ENCODE assay signal across 19 cellular contexts in the genomic region with DNA sequence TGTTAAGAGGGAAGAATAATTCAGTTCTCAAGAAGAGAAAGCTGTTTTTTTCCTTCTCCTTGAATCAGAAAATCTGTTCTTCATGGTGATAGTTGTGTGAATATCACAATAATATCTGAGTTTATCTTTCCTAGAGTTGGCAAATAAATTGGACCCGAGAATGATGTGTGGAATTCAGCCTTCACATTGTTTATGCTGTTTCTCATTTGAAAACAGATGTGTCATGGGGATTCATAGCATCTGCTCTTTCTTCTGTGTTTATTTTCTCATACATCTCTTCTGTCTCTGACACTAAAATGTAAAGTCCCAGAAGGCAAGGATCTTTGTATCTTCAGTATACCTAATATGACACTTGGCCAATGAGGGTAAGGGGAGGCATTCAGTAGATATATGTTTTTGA.
DNase-seq lines count a peak whose midpoint lies in the region; ATAC-seq, FAIRE-seq and TF ChIP-seq lines count a peak whose summit lies in the region.
"Had no signal": no experiment of that assay in that cellular context is flagged by ENCODE, and none has a peak within 500 bp of the region (broad histone marks: within the 10 kb centered on the region; RNA-seq: fewer than 3 reads in every experiment).

No MANE protein-coding gene starts in this region.

- no peak overlapping the region for H3K9ac ChIP-seq in HCT116 (ENCODE audit: low read length)
- no peak overlapping the region for H3K9ac ChIP-seq in mammary epithelial cell (ENCODE audit: insufficient read depth, low read length)
- H3K9ac ChIP-seq in neuronal stem cell (ENCODE audit: low read depth, low read length, poor library complexity) = no peak overlapping the region

- no peak overlapping the region for H3K18ac ChIP-seq in neuronal stem cell (ENCODE audit: low read length)

- H3K4me3 Mint-ChIP-seq in activated CD4-positive, alpha-beta memory T cell treated with anti-CD3 and anti-CD28 coated beads for 36 hours = no peak overlapping the region
- H3K4me3 Mint-ChIP-seq: naive thymus-derived CD4-positive, alpha-beta T cell; stimulated activated naive CD8-positive, alpha-beta T cell treated with anti-CD3 and anti-CD28 coated beads, Interleukin-15, Interleukin-2, amounts not matched to agents 100 ng/mL and 50 ng/mL, for 24 hours; type B pancreatic cell had no signal

- H3K4me1 Mint-ChIP-seq in activated CD4-positive, alpha-beta memory T cell treated with anti-CD3 and anti-CD28 coated beads for 36 hours (ENCODE audit: low read depth) = peaks cover 12% of the 10 kb centered on the region

- H2BK12ac ChIP-seq in neuronal stem cell (ENCODE audit: low read length) = no peak overlapping the region

- H2AFZ ChIP-seq in HCT116 (ENCODE audit: low read depth, low read length, poor library complexity, severe bottlenecking) (no peak overlapping the region), mammary epithelial cell (ENCODE audit: low read depth, low read length) (no peak overlapping the region), neuronal stem cell (ENCODE audit: low read length) (no peak overlapping the region)

- H3K9me3 ChIP-seq in A549 (peaks cover 8% of the 10 kb centered on the region; the same call in 2 of the 3 replicates), HCT116 (ENCODE audit: control insufficient read depth in 1 of 2, insufficient read depth in 1 of 2, low read depth in 1 of 2, low read length in 2 of 2) (no peaks in the 10 kb centered on the region), mammary epithelial cell (replicated peaks; ENCODE audit: insufficient read depth, low read length) (no peaks in the 10 kb centered on the region), small intestine (ENCODE audit: control insufficient read depth, low read depth) (no peaks in the 10 kb centered on the region), upper lobe of left lung (no peaks in the 10 kb centered on the region), neuronal stem cell (replicated peaks in 1 of 2; ENCODE audit: control insufficient read depth in 2 of 2, insufficient read depth in 1 of 2, low read depth in 1 of 2, low read length in 2 of 2) (no peaks in the 10 kb centered on the region)
- H3K9me3 ChIP-seq: left lung had no signal

- no peak overlapping the region for H3K4ac ChIP-seq in neuronal stem cell (ENCODE audit: low read length)

- no peak for ATAC-seq in A549
- ATAC-seq in HCT116 = no peak
- ATAC-seq in foreskin keratinocyte = no peak
- ATAC-seq in upper lobe of left lung (ENCODE audit: low FRiP score in 2 of 2) = no peak
- ATAC-seq: K562; left lung; naive thymus-derived CD4-positive, alpha-beta T cell had no signal

- H3K4me3 ChIP-seq in A549 = no peak overlapping the region
- H3K4me3 ChIP-seq in HCT116 (replicated peaks in 1 of 2; ENCODE audit: low read depth in 1 of 2, low read length in 2 of 2) = no peak overlapping the region
- no peak overlapping the region for H3K4me3 ChIP-seq in mammary epithelial cell (replicated peaks in 1 of 3; ENCODE audit: insufficient read depth in 1 of 3, low read depth in 2 of 3, low read length in 3 of 3)
- no peak overlapping the region for H3K4me3 ChIP-seq in small intestine (ENCODE audit: low read depth in 1 of 2, low read length in 2 of 2)
- no peak overlapping the region for H3K4me3 ChIP-seq in upper lobe of left lung
- H3K4me3 ChIP-seq in neuronal stem cell (ENCODE audit: low read length in 2 of 2) = no peak overlapping the region
- H3K4me3 ChIP-seq: dorsolateral prefrontal cortex, K562, left lung had no signal

- dilution Hi-C loops in mammary epithelial cell (cut with HindIII; ENCODE audit: low sequenced_read_pairs) = loop anchor here (10.0 kb wide), 2 partner anchors 203 to 257 kb away; no protein-coding TSS in a partner anchor

- POLR2A ChIA-PET in A549 (lab: Yijun Ruan, JAX) (no interaction called here), HCT116 (lab: Charles Lee) (no interaction called here)
- POLR2A ChIA-PET in activated CD4-positive, alpha-beta memory T cell treated with anti-CD3 and anti-CD28 coated beads for 36 hours (lab: Charles Lee) = no interaction called here

- H3K79me2 ChIP-seq in HCT116 (ENCODE audit: insufficient read depth, low read length) (no peaks in the 10 kb centered on the region), mammary epithelial cell (ENCODE audit: insufficient read depth, low read length) (no peaks in the 10 kb centered on the region)

- H4K8ac ChIP-seq in neuronal stem cell (ENCODE audit: low read depth, low read length) = no peak overlapping the region

- TF ChIP-seq POLR2A in A549 (IDR thresholded peaks at IDR 0.05; ENCODE audit: low read length) = no peak
- TF ChIP-seq POLR2A in HCT116 (IDR thresholded peaks at IDR 0.05; ENCODE audit: borderline replicate concordance, extremely low read depth, insufficient read depth, insufficient read length) = no peak
- TF ChIP-seq POLR2A in upper lobe of left lung (IDR thresholded peaks at IDR 0.05) = no peak

- TF ChIP-seq RAD21 in A549 (conservative IDR thresholded peaks at IDR 0.05 in 1 of 2, IDR thresholded peaks at IDR 0.05 in 1 of 2) (no peak), HCT116 (IDR thresholded peaks at IDR 0.05; ENCODE audit: low read depth) (no peak)

- WGBS in A549 (ENCODE audit: missing lambda C conversion rate) = 12% methylated on average over 1 of the region's 1 CpG
- WGBS in mammary epithelial cell (ENCODE audit: low coverage, missing lambda C conversion rate) = 75% methylated on average over 1 of the region's 1 CpG
- WGBS in small intestine, 3 donors = 67 to 85% (median 83%) methylated on average over 1 of the region's 1 CpG
- 56 to 68% methylated on average over 1 of the region's 1 CpG for WGBS in upper lobe of left lung, 2 donors
- no CpG with 5 or more reads among the region's 1 CpG for WGBS in neuronal stem cell (ENCODE audit: extremely low coverage in 2 of 2, insufficient read length in 2 of 2, insufficient replicate concordance in 1 of 2), 2 donors

- no peak overlapping the region for H2AK5ac ChIP-seq in neuronal stem cell (ENCODE audit: low read depth, low read length)

- no TSS peak for BruUV-seq in HCT116 (replicated peaks; lab: Mats Ljungman, UMichigan)
- BruUV-seq in mammary epithelial cell (replicated peaks; lab: Mats Ljungman, UMichigan) = no TSS peak

- H3K9me2 ChIP-seq in HCT116 (ENCODE audit: insufficient read depth) = no peaks in the 10 kb centered on the region

- no peak overlapping the region for H2BK5ac ChIP-seq in neuronal stem cell (ENCODE audit: low read length)

- H4K20me1 ChIP-seq in HCT116 (ENCODE audit: insufficient read depth) = no peaks in the 10 kb centered on the region
- no peaks in the 10 kb centered on the region for H4K20me1 ChIP-seq in mammary epithelial cell (ENCODE audit: insufficient read depth, low read length)

- H3K27me3 Mint-ChIP-seq in activated CD4-positive, alpha-beta memory T cell treated with anti-CD3 and anti-CD28 coated beads for 36 hours = no peaks in the 10 kb centered on the region
- H3K27me3 Mint-ChIP-seq: naive thymus-derived CD4-positive, alpha-beta T cell; stimulated activated naive CD8-positive, alpha-beta T cell treated with anti-CD3 and anti-CD28 coated beads, Interleukin-15, Interleukin-2, amounts not matched to agents 100 ng/mL and 50 ng/mL, for 24 hours had no signal

- H3K4me2 ChIP-seq in A549 = 0 out of 3 replicates have a peak overlapping the region, but pooled peaks have one; percentile 17
- H3K4me2 ChIP-seq in HCT116 (ENCODE audit: low read length) = peak overlapping the region; percentile 27; the same call in 1 of the 2 replicates
- H3K4me2 ChIP-seq in mammary epithelial cell (ENCODE audit: insufficient read depth, low read depth, low read length) = no peak overlapping the region
- no peak overlapping the region for H3K4me2 ChIP-seq in neuronal stem cell (ENCODE audit: insufficient read depth, low read length, poor library complexity, severe bottlenecking)

- peaks cover 42% of the 10 kb centered on the region; the same call in 2 of the 3 replicates for H3K4me1 ChIP-seq in A549
- peaks cover 0 to 22% of the 10 kb centered on the region in 2 experiments; a peak in 2 of 4 replicates for H3K4me1 ChIP-seq in HCT116 (ENCODE audit: control insufficient read depth in 1 of 2, insufficient read depth in 2 of 2, low read length in 2 of 2)
- peaks cover 44% of the 10 kb centered on the region for H3K4me1 ChIP-seq in mammary epithelial cell (ENCODE audit: insufficient read depth, low read length)
- H3K4me1 ChIP-seq in foreskin keratinocyte = peaks cover 44% of the 10 kb centered on the region
- no peaks in the 10 kb centered on the region for H3K4me1 ChIP-seq in small intestine (ENCODE audit: control insufficient read depth in 2 of 2, insufficient read depth in 1 of 2, low read depth in 1 of 2, low read length in 1 of 2)
- H3K4me1 ChIP-seq in upper lobe of left lung = peaks cover 0 to 13% (median 4%) of the 10 kb centered on the region in 4 donors
- H3K4me1 ChIP-seq in neuronal stem cell (ENCODE audit: control insufficient read depth in 2 of 2, insufficient read depth in 1 of 2, low read depth in 1 of 2, low read length in 2 of 2) = no peaks in the 10 kb centered on the region

- CTCF ChIA-PET in A549 (lab: Yijun Ruan, JAX) = interaction anchor here (0.6 kb wide), 1 partner anchor 232 kb away, joined by 3 read pairs; no protein-coding TSS in a partner anchor
- CTCF ChIA-PET in HCT116 (lab: Charles Lee) = no interaction called here
- CTCF ChIA-PET in mammary epithelial cell (lab: Charles Lee; ENCODE audit: low non-redundant PET) = no interaction called here
- CTCF ChIA-PET in activated CD4-positive, alpha-beta memory T cell treated with anti-CD3 and anti-CD28 coated beads for 36 hours (lab: Charles Lee) = no interaction called here

- no peak overlapping the region for H2BK120ac ChIP-seq in neuronal stem cell (ENCODE audit: low read depth, low read length)

- in situ Hi-C loops in mammary epithelial cell (cut with MboI; ENCODE audit: low sequenced_read_pairs in 2 of 2) = no loop called here

- DNase-seq in A549 (ENCODE audit: low read depth in 1 of 2, low spot score in 1 of 2) = no peak
- no peak for DNase-seq in HCT116 (ENCODE audit: low read depth, low spot score)
- DNase-seq in mammary epithelial cell = no peak
- no peak for DNase-seq in foreskin keratinocyte
- no peak for DNase-seq in small intestine
- DNase-seq in upper lobe of left lung = no peak
- no peak for DNase-seq in activated CD4-positive, alpha-beta memory T cell treated with anti-CD3 and anti-CD28 coated beads for 36 hours
- DNase-seq in neuronal stem cell (ENCODE audit: low spot score) = no peak
- DNase-seq: activated CD4-positive, CD25-positive, alpha-beta regulatory T cell treated with anti-CD3 and anti-CD28 coated beads, Interleukin-2, amount 50 U/mL, for 72 hours; activated naive CD4-positive, alpha-beta T cell; dorsolateral prefrontal cortex; left lung; naive thymus-derived CD4-positive, alpha-beta T cell; NCI-H2227 treated with DMSO at 0.1 percent for 48 hours had no signal

- no peaks in the 10 kb centered on the region for H3K36me3 ChIP-seq in HCT116 (ENCODE audit: control insufficient read depth in 1 of 2, insufficient read depth in 2 of 2, low read length in 2 of 2)
- H3K36me3 ChIP-seq in mammary epithelial cell (ENCODE audit: insufficient read depth, low read length) = no peaks in the 10 kb centered on the region
- no peaks in the 10 kb centered on the region for H3K36me3 ChIP-seq in small intestine (ENCODE audit: control insufficient read depth in 2 of 2, insufficient read depth in 2 of 2, low read length in 2 of 2)
- no peaks in the 10 kb centered on the region for H3K36me3 ChIP-seq in upper lobe of left lung
- no peaks in the 10 kb centered on the region for H3K36me3 ChIP-seq in neuronal stem cell (replicated peaks in 1 of 2; ENCODE audit: control insufficient read depth in 2 of 2, insufficient read depth in 2 of 2, low read length in 2 of 2)
- H3K36me3 ChIP-seq: left lung had no signal

- no peak overlapping the region for H3K27ac Mint-ChIP-seq in activated CD4-positive, alpha-beta memory T cell treated with anti-CD3 and anti-CD28 coated beads for 36 hours
- H3K27ac Mint-ChIP-seq: naive thymus-derived CD4-positive, alpha-beta T cell; progenitor cell of endocrine pancreas; stimulated activated naive CD8-positive, alpha-beta T cell treated with anti-CD3 and anti-CD28 coated beads, Interleukin-15, Interleukin-2, amounts not matched to agents 100 ng/mL and 50 ng/mL, for 24 hours; type B pancreatic cell had no signal

- H3K23ac ChIP-seq in neuronal stem cell (ENCODE audit: low read depth, low read length, poor library complexity) = no peak overlapping the region

- H3K14ac ChIP-seq in neuronal stem cell (ENCODE audit: low read length) = no peak overlapping the region

- FAIRE-seq in A549 (lab: Jason Lieb, UNC) = no peak
- FAIRE-seq in small intestine (lab: Jason Lieb, UNC) = no peak
- FAIRE-seq: GM12891, K562 had no signal

- intact Hi-C loops in HCT116 (cut with micrococcal nuclease) (no loop called here), mammary epithelial cell (cut with micrococcal nuclease) (loop anchor here (2.0 to 5.0 kb wide), 5 partner anchors 27 to 219 kb away; no protein-coding TSS in a partner anchor)
- intact Hi-C loops in activated CD4-positive, alpha-beta memory T cell treated with anti-CD3 and anti-CD28 coated beads for 36 hours (cut with micrococcal nuclease) = no loop called here

- H3K36me3 Mint-ChIP-seq in activated CD4-positive, alpha-beta memory T cell treated with anti-CD3 and anti-CD28 coated beads for 36 hours = no peaks in the 10 kb centered on the region

- RAD21 ChIA-PET in HCT116 (lab: Charles Lee; ENCODE audit: low non-redundant PET in 1 of 2, low total read pairs in 2 of 2, uncharacterized antibody in 2 of 2, unreplicated experiment in 2 of 2) = no interaction called here

- H3K9me3 Mint-ChIP-seq in activated CD4-positive, alpha-beta memory T cell treated with anti-CD3 and anti-CD28 coated beads for 36 hours = no peaks in the 10 kb centered on the region
- H3K9me3 Mint-ChIP-seq: stimulated activated naive CD8-positive, alpha-beta T cell treated with anti-CD3 and anti-CD28 coated beads, Interleukin-15, Interleukin-2, amounts not matched to agents 100 ng/mL and 50 ng/mL, for 24 hours had no signal

- H3K27ac ChIP-seq in A549 (peak overlapping the region; percentile 77 to 90), HCT116 (ENCODE audit: low read depth, low read length) (no peak overlapping the region), mammary epithelial cell (ENCODE audit: insufficient read depth, low read depth, low read length) (peak overlapping the region; percentile 95), foreskin keratinocyte (peak overlapping the region; percentile 97), small intestine (ENCODE audit: low read depth in 1 of 2, low read length in 1 of 2) (no peak overlapping the region), upper lobe of left lung (no peak overlapping the region), neuronal stem cell (replicated peaks; ENCODE audit: low read length) (no peak overlapping the region)
- H3K27ac ChIP-seq: dorsolateral prefrontal cortex had no signal

- H3K27me3 ChIP-seq in HCT116 (ENCODE audit: insufficient read depth, low read length) (no peaks in the 10 kb centered on the region), mammary epithelial cell (ENCODE audit: insufficient read depth, low read length) (no peaks in the 10 kb centered on the region), foreskin keratinocyte (no peaks in the 10 kb centered on the region), small intestine (ENCODE audit: control insufficient read depth in 2 of 2, insufficient read depth in 2 of 2, low read length in 2 of 2) (no peaks in the 10 kb centered on the region), upper lobe of left lung (no peaks in the 10 kb centered on the region), neuronal stem cell (ENCODE audit: control insufficient read depth in 3 of 3, insufficient read depth in 3 of 3, low read depth in 1 of 3, low read length in 3 of 3) (no peaks in the 10 kb centered on the region)
- H3K27me3 ChIP-seq: dorsolateral prefrontal cortex, left lung had no signal

- TF ChIP-seq EP300 in A549 (IDR thresholded peaks at IDR 0.05) = no peak
- TF ChIP-seq EP300 in upper lobe of left lung (IDR thresholded peaks at IDR 0.05) = no peak

- no peak overlapping the region for H4K91ac ChIP-seq in neuronal stem cell (ENCODE audit: low read depth, low read length, poor library complexity)

- no peak overlapping the region for H2BK15ac ChIP-seq in neuronal stem cell (ENCODE audit: low read length)

- no peaks in the 10 kb centered on the region for H3K79me1 ChIP-seq in neuronal stem cell (ENCODE audit: low read depth, low read length)

- TF ChIP-seq CTCF in A549 (IDR thresholded peaks at IDR 0.05) = no peak
- TF ChIP-seq CTCF in HCT116 (IDR thresholded peaks at IDR 0.05 in 2 of 3, conservative IDR thresholded peaks at IDR 0.05 in 1 of 3; ENCODE audit: borderline replicate concordance in 1 of 3, insufficient read depth in 1 of 3, low read depth in 2 of 3, low read length in 2 of 3) = no peak
- no peak for TF ChIP-seq CTCF in mammary epithelial cell (conservative IDR thresholded peaks at IDR 0.05 in 1 of 2, IDR thresholded peaks at IDR 0.05 in 1 of 2; ENCODE audit: extremely low read depth in 1 of 2, insufficient read depth in 1 of 2, low read depth in 1 of 2, low read length in 2 of 2)
- no peak for TF ChIP-seq CTCF in foreskin keratinocyte (conservative IDR thresholded peaks at IDR 0.05)
- no peak for TF ChIP-seq CTCF in upper lobe of left lung (IDR thresholded peaks at IDR 0.05)

Comparison
In these comparisons a context has a peak if more than half of its experiments do, and no peak if none do; other contexts are left out.
1. H3K27ac ChIP-seq: peak in A549 (2 of 2), mammary epithelial cell (single experiment) and foreskin keratinocyte (single experiment); none in HCT116 (single experiment), small intestine (0 of 2), upper lobe of left lung (0 of 4) and neuronal stem cell (single experiment).
2. H3K4me2 ChIP-seq: peak in A549 (single experiment) and HCT116 (single experiment); none in mammary epithelial cell (single experiment) and neuronal stem cell (single experiment).